Comparison of ENCODE assay signal across 20 cellular contexts in the genomic region with DNA sequence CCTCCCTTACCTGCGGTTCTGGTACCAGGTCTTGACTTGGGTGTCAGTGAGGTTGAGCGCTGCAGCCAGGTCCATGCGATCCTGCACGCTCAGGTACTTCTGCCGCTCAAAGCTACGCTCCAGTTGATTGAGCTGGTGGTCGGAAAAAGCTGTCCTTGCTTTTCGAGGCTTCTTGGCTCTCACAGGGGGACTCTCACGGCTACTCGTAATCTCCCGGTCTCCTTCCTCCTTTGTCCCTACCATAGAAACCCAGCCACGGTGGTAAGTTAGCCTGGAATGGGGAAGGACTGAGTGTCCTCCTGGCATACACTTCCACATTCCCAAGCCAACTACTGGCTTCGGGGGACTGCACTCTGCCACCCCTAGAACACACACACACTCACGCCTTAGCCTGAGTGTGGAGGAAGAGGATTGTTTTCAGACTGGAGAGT. TPM values are rescaled to one million over a fixed set of nuclear protein-coding genes. Genes with fewer than 3 reads are reported as not detected.
DNase-seq lines count a peak whose midpoint lies in the region; TF ChIP-seq lines count a peak whose summit lies in the region.
"Had no signal": no experiment of that assay in that cellular context is flagged by ENCODE, and none has a peak within 500 bp of the region (broad histone marks: within the 10 kb centered on the region; RNA-seq: fewer than 3 reads in every experiment).

No MANE protein-coding gene starts in this region.

- H3K9me3 Mint-ChIP-seq in endothelial cell (ENCODE audit: unreplicated experiment): no peaks in the 10 kb centered on the region
- no peaks in the 10 kb centered on the region for H3K9me3 Mint-ChIP-seq in MCF 10A (ENCODE audit: unreplicated experiment)

- H3K27ac ChIP-seq in SK-N-MC: no peak overlapping the region

- peak overlapping the region; percentile 88; the same call in 1 of the 2 replicates for H3K4me3 ChIP-seq in SK-N-MC

- intact Hi-C loops in MCF 10A (cut with micrococcal nuclease): no loop called here

- in situ Hi-C loops in GM13977 (cut with MboI; ENCODE audit: low pct_unique_long_range_greater_than_20kb, low sequenced_read_pairs, unreplicated experiment): loop anchor here (25.0 kb wide), 1 partner anchor 448 kb away; no protein-coding TSS in a partner anchor

- H3K36me3 Mint-ChIP-seq in endothelial cell (ENCODE audit: low read depth, unreplicated experiment) (peaks cover 8% of the 10 kb centered on the region), MCF 10A (ENCODE audit: insufficient read depth, unreplicated experiment) (peaks cover 5% of the 10 kb centered on the region)
- H3K36me3 Mint-ChIP-seq: CD4-positive, CD25-positive, alpha-beta regulatory T cell had no signal

- H3K9ac ChIP-seq in SK-N-MC (ENCODE audit: insufficient read length): no peak overlapping the region

- H3K9me3 ChIP-seq in SK-N-MC (ENCODE audit: low read depth, low read length): no peaks in the 10 kb centered on the region

- H3K27ac Mint-ChIP-seq in endothelial cell (ENCODE audit: unreplicated experiment): no peak overlapping the region
- H3K27ac Mint-ChIP-seq in MCF 10A (ENCODE audit: low read depth, unreplicated experiment): no peak overlapping the region
- H3K27ac Mint-ChIP-seq: B cell; CD4-positive, CD25-positive, alpha-beta regulatory T cell had no signal

- H3K27me3 Mint-ChIP-seq in endothelial cell (ENCODE audit: unreplicated experiment) (peaks cover 54% of the 10 kb centered on the region), MCF 10A (ENCODE audit: insufficient read depth, unreplicated experiment) (peaks cover 72% of the 10 kb centered on the region)

- DNase-seq in GM13977 (ENCODE audit: low spot score) (peak; percentile 21), SK-N-MC (ENCODE audit: low read depth, low spot score) (no peak), endothelial cell (ENCODE audit: low spot score) (peak; percentile 4), retina (peak; percentile 67), MCF 10A (ENCODE audit: unreplicated experiment) (no peak), NCI-H1417 (lab: John Stamatoyannopoulos, UW) (no peak)
- no peak for DNase-seq in activated naive CD4-positive, alpha-beta T cell treated with anti-CD3 and anti-CD28 coated beads, Interleukin-2, amount 50 U/mL, for 16 hours
- DNase-seq: Calu3; CD4-positive, CD25-positive, alpha-beta regulatory T cell; IMR-90; Kasumi-1; NCI-H1105 treated with DMSO at 0.1 percent for 48 hours; NCI-H187; NCI-H226; NCI-H526; NK-92 treated with Interleukin-12 subunit alpha and Interleukin-12 subunit beta, amount 100 ng/mL, for 24 hours; RPMI8226; SIG-M5 had no signal

- H3K4me1 Mint-ChIP-seq in endothelial cell (ENCODE audit: unreplicated experiment) (peaks cover 32% of the 10 kb centered on the region), MCF 10A (ENCODE audit: insufficient read depth, unreplicated experiment) (peaks cover 6% of the 10 kb centered on the region)

- CTCF ChIA-PET in MCF 10A (lab: Yijun Ruan, JAX): interaction anchor here (1.6 kb wide), 1 partner anchor 14 kb away, joined by 3 read pairs; no protein-coding TSS in a partner anchor

- H3K36me3 ChIP-seq in SK-N-MC (ENCODE audit: insufficient read depth, low read length): no peaks in the 10 kb centered on the region; the same call in 1 of the 2 replicates

- POLR2A ChIA-PET in MCF 10A (lab: Yijun Ruan, JAX): no interaction called here

- H3K4me3 Mint-ChIP-seq in endothelial cell (ENCODE audit: unreplicated experiment): no peak overlapping the region
- H3K4me3 Mint-ChIP-seq in MCF 10A (ENCODE audit: unreplicated experiment): no peak overlapping the region
- H3K4me3 Mint-ChIP-seq: B cell had no signal

- BruUV-seq in MCF 10A (replicated peaks; lab: Mats Ljungman, UMichigan): no TSS peak

- TF ChIP-seq CTCF in GM13977 (IDR thresholded peaks at IDR 0.05; ENCODE audit: extremely low read depth, insufficient read depth, missing control alignments): no peak
- TF ChIP-seq CTCF in endothelial cell (IDR thresholded peaks at IDR 0.05; ENCODE audit: unreplicated experiment): no peak
- no peak for TF ChIP-seq CTCF in MCF 10A (IDR thresholded peaks at IDR 0.05; ENCODE audit: unreplicated experiment)

RNA-seq across cellular contexts. Expression of a gene that starts 2.6 kb away (rescaled TPM):
- total RNA-seq in endothelial cell (ENCODE audit: unreplicated experiment) (not detected), MCF 10A (2022) (not detected in 2 replicates)
- total RNA-seq: B cell; Calu3; CD4-positive, CD25-positive, alpha-beta regulatory T cell; IMR-90; OCI-LY7 had no signal

Comparison
In these comparisons a context has a peak if more than half of its experiments do, and no peak if none do; other contexts are left out.
1. DNase-seq: peak in GM13977 (single experiment), endothelial cell (single experiment) and retina (single experiment); none in SK-N-MC (single experiment), MCF 10A (single experiment), NCI-H1417 (0 of 3) and activated naive CD4-positive, alpha-beta T cell treated with anti-CD3 and anti-CD28 coated beads, Interleukin-2, amount 50 U/mL, for 16 hours (single experiment).